8 cellular contexts compared by ENCODE assay signal in the genomic region with DNA sequence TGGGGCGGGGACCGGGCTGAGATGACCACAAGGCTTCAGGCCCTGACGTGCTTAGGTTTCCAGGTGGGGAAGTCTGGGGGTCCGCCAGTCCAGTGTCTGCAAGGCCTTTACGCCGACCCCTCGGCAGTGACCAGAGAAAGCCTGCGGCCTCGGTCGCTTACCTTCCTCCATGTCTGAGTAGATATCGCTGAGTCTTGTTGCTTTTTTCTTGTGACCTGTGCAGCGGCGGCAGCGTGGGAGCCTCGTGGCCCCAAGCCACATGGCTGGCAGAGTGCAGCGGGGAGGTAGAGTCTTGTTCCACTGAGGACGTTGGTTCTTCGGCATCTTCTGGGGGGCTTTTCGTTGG. TPM values are rescaled to one million over a fixed set of nuclear protein-coding genes. Genes with fewer than 3 reads are reported as not detected.
A peak's percentile ranks its signal among the peaks of the same experiment; 100 is the strongest.
DNase-seq lines count a peak whose midpoint lies in the region; ATAC-seq and TF ChIP-seq lines count a peak whose summit lies in the region.

No MANE protein-coding gene starts in this region.

- H3K36me3 ChIP-seq in skeletal muscle satellite cell (ENCODE audit: insufficient read depth, low read length): peaks cover 46% of the 10 kb centered on the region

- no peaks in the 10 kb centered on the region for H3K27me3 ChIP-seq in foreskin keratinocyte
- no peaks in the 10 kb centered on the region for H3K27me3 ChIP-seq in skeletal muscle satellite cell (ENCODE audit: control insufficient read depth, insufficient read depth, low read length)

- peak overlapping the region; percentile 94 for H3K4me3 ChIP-seq in skeletal muscle satellite cell (ENCODE audit: low read length)

- ATAC-seq in HG03442 (IDR thresholded peaks at IDR 0.05; ENCODE audit: unreplicated experiment): peak; percentile 3
- peak; percentile 7 for ATAC-seq in foreskin keratinocyte

- H3K27ac ChIP-seq in foreskin keratinocyte: peak overlapping the region; percentile 58

- H3K4me1 ChIP-seq in foreskin keratinocyte (peaks cover 14% of the 10 kb centered on the region), skeletal muscle satellite cell (ENCODE audit: control insufficient read depth, insufficient read depth, low read length) (peaks cover 16% of the 10 kb centered on the region)

- peak overlapping the region; percentile 95 for H3K9ac ChIP-seq in skeletal muscle satellite cell (ENCODE audit: low read depth, low read length)

- no peak for TF ChIP-seq CTCF in foreskin keratinocyte (conservative IDR thresholded peaks at IDR 0.05)

- H3K9me3 ChIP-seq in skeletal muscle satellite cell (replicated peaks; ENCODE audit: low read length): no peaks in the 10 kb centered on the region

- DNase-seq in activated T-cell treated with anti-CD3 and anti-CD28 coated beads for 24 hours (ENCODE audit: low read depth) (peak; percentile 41), foreskin keratinocyte (no peak), T-helper 9 cell (no peak), NCI-H1105 (lab: John Stamatoyannopoulos, UW) (no peak)
- DNase-seq in activated T-cell treated with anti-CD3 and anti-CD28 coated beads, Interleukin-2, amount 50 U/mL, for 1 hour: no peak
- DNase-seq in activated CD8-positive, alpha-beta memory T cell treated with anti-CD3 and anti-CD28 coated beads, Interleukin-2, amount 50 U/mL, for 4 hours: peak; percentile 61

- peak overlapping the region; percentile 96 for H3K4me2 ChIP-seq in skeletal muscle satellite cell (ENCODE audit: low read length)

RNA-seq across cellular contexts. Expression of a gene that starts 0.3 kb away (rescaled TPM):
- 111 and 128 TPM in 2 replicates for total RNA-seq in foreskin keratinocyte
- 65.6 and 82.0 TPM in 2 replicates for polyA plus RNA-seq in foreskin keratinocyte
- total RNA-seq in skeletal muscle satellite cell (2012; rRNA removed): 59.0 and 74.8 TPM in 2 replicates

RNA-seq across cellular contexts. Expression of a gene that starts 19.7 kb away (rescaled TPM):
- 46.3 and 47.2 TPM in 2 replicates for total RNA-seq in foreskin keratinocyte
- 38.0 and 43.7 TPM in 2 replicates for polyA plus RNA-seq in foreskin keratinocyte
- 19.2 and 20.0 TPM in 2 replicates for total RNA-seq in skeletal muscle satellite cell (2012; rRNA removed)

RNA-seq across cellular contexts. Expression of a gene that starts 32.4 kb away (rescaled TPM):
- 65.7 and 65.8 TPM in 2 replicates for total RNA-seq in foreskin keratinocyte
- 38.6 and 41.4 TPM in 2 replicates for polyA plus RNA-seq in foreskin keratinocyte
- 17.5 and 30.4 TPM in 2 replicates for total RNA-seq in skeletal muscle satellite cell (2012; rRNA removed)

Comparison
In these comparisons a context has a peak if more than half of its experiments do, and no peak if none do; other contexts are left out.
1. DNase-seq: peak in activated T-cell treated with anti-CD3 and anti-CD28 coated beads for 24 hours (single experiment) and activated CD8-positive, alpha-beta memory T cell treated with anti-CD3 and anti-CD28 coated beads, Interleukin-2, amount 50 U/mL, for 4 hours (single experiment); none in activated T-cell treated with anti-CD3 and anti-CD28 coated beads, Interleukin-2, amount 50 U/mL, for 1 hour (single experiment), foreskin keratinocyte (0 of 2), T-helper 9 cell (single experiment) and NCI-H1105 (single experiment).